8 cellular contexts compared by ENCODE assay signal in the genomic region with DNA sequence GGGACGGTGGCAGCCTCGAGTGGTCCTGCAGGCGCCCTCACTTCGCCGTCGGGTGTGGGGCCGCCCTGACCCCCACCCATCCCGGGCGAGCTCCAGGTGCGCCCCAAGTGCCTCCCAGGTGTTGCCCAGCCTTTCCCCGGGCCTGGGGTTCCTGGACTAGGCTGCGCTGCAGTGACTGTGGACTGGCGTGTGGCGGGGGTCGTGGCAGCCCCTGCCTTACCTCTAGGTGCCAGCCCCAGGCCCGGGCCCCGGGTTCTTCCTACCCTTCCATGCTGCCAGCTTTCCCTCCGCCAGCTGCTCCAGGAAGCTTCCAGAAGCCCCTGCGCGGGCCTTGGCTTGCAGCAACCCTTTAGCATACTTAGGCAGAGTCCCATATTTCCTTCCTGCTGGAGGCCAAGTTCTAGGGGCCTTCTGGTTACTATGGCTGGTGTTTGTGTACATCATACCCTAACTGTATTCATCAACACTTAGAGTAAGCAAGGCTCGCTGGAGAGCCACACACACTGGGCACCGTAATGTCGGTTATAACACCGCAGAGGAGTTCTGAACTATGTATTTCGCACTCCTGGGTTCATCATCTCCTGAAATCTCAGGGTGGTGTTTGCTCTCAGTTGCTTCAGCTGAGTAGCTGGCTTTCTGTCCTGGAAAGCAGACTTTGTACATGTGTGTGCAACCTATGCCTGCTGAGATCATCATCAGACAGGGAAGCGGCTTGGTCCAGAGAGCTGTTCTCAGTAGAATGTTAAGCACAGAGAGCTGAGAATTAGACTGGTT. TPM values are rescaled to one million over a fixed set of nuclear protein-coding genes. Genes with fewer than 3 reads are reported as not detected.
DNase-seq lines count a peak whose midpoint lies in the region; FAIRE-seq and TF ChIP-seq lines count a peak whose summit lies in the region.

No MANE protein-coding gene starts in this region.

- WGBS in thymus, result 26% methylated on average over 26 of the region's 26 CpGs

- H4K20me1 ChIP-seq in BLaER1, result no peaks in the 10 kb centered on the region

- no peaks in the 10 kb centered on the region for H3K27me3 Mint-ChIP-seq in chondrocyte (ENCODE audit: low read depth)

- H3K4me2 ChIP-seq in BLaER1, result peak overlapping the region; percentile 91

- peak overlapping the region; percentile 88 for H3K9ac ChIP-seq in BLaER1

- FAIRE-seq in D721Med (lab: Jason Lieb, UNC), result no peak

- H3K9me3 ChIP-seq in BLaER1 (no peaks in the 10 kb centered on the region), MG63 (no peaks in the 10 kb centered on the region), thymus (ENCODE audit: control insufficient read depth) (no peaks in the 10 kb centered on the region)

- H3K27ac ChIP-seq in BLaER1 (peak overlapping the region; percentile 84), thymus (ENCODE audit: low read depth) (peak overlapping the region; percentile 71)

- H3K9me3 Mint-ChIP-seq in chondrocyte (ENCODE audit: low read depth), result no peaks in the 10 kb centered on the region

- DNase-seq in GM20000 (ENCODE audit: low spot score) (peak; percentile 24), MG63 (no peak), chondrocyte (ENCODE audit: low spot score) (no peak), medulla oblongata (ENCODE audit: extremely low spot score) (peak; percentile 27), T1000 (lab: John Stamatoyannopoulos, UW) (no peak), D721Med (ENCODE audit: insufficient read length, low spot score) (no peak)

- H3K4me1 Mint-ChIP-seq in chondrocyte (ENCODE audit: low read depth), result peaks cover 4% of the 10 kb centered on the region

- H3K4me3 ChIP-seq in BLaER1 (peak overlapping the region; percentile 83), MG63 (peak overlapping the region; percentile 66), thymus (ENCODE audit: low read length) (peak overlapping the region; percentile 81)

- H3K36me3 ChIP-seq in BLaER1 (no peaks in the 10 kb centered on the region), MG63 (no peaks in the 10 kb centered on the region), thymus (ENCODE audit: control insufficient read depth, insufficient read depth) (peaks cover 5% of the 10 kb centered on the region)

- H3K27me3 ChIP-seq in BLaER1, result no peaks in the 10 kb centered on the region
- no peaks in the 10 kb centered on the region for H3K27me3 ChIP-seq in MG63
- H3K27me3 ChIP-seq in thymus (ENCODE audit: control insufficient read depth, insufficient read depth), result no peaks in the 10 kb centered on the region

- H3K36me3 Mint-ChIP-seq in chondrocyte (ENCODE audit: low read depth), result no peaks in the 10 kb centered on the region

- peaks cover 66% of the 10 kb centered on the region for H3K4me1 ChIP-seq in BLaER1
- peaks cover 8% of the 10 kb centered on the region for H3K4me1 ChIP-seq in thymus (ENCODE audit: control insufficient read depth, insufficient read depth, low read length)

- TF ChIP-seq CTCF in GM20000 (IDR thresholded peaks at IDR 0.05; ENCODE audit: extremely low read depth, missing control alignments) (no peak), chondrocyte (IDR thresholded peaks at IDR 0.05) (no peak), D721Med (IDR thresholded peaks at IDR 0.05; ENCODE audit: insufficient read depth, missing control alignments) (no peak)

- H3K27ac Mint-ChIP-seq in chondrocyte (ENCODE audit: unreplicated experiment), result peak overlapping the region; percentile 65

- H3K4me3 Mint-ChIP-seq in chondrocyte (ENCODE audit: unreplicated experiment), result peak overlapping the region; percentile 64

RNA-seq across cellular contexts. Expression of a gene that starts 0.5 kb away (rescaled TPM):
- 8.0 and 21.1 TPM in 2 replicates for total RNA-seq in MG63 (2014; rRNA removed; shearing (Covaris generic); ENCODE audit: low replicate concordance)
- total RNA-seq in chondrocyte, result 12.1 to 13.9 TPM (median 13.0 TPM) in 3 replicates
- 20.9 TPM for polyA plus RNA-seq in thymus

Comparison
In these comparisons a context has a peak if more than half of its experiments do, and no peak if none do; other contexts are left out.
1. DNase-seq: peak in GM20000 (single experiment) and medulla oblongata (single experiment); none in MG63 (single experiment), chondrocyte (single experiment), T1000 (single experiment) and D721Med (single experiment).
2. Peak in every context shown above with its lines, with median percentiles within 50 percentile points of each other: H3K4me3 ChIP-seq.